Comparison of ENCODE assay signal across 8 cellular contexts in the genomic region with DNA sequence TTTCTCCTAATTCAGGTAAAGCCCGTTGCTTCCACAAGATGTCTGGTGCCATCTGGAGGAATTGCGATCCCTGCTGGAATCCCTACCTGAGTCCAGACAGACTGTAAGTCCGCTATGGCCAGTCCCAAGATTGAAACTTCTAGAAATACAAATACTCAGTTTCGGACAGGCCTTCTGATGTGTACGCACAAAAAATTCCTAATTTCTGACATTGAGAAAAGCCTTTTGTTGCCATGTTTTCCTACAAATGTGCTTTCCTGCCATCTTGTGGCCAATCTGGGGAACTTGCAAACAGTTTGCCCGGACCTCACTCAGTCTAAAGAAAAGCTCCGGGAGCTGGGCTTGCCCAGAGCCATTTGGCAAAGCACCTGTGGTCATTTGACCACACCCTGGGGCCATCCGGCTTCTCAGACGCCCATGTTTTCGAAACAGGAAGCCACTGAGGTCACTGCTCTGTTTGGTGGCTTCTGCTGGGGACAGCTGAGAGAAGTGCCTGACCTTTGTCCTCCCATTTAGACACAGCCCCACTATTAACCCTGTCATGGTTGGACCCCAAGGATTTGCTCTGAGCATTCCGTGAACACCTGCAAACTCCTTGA.
DNase-seq lines count a peak whose midpoint lies in the region; ATAC-seq, FAIRE-seq and TF ChIP-seq lines count a peak whose summit lies in the region.

No MANE protein-coding gene starts in this region.

- H3K9ac ChIP-seq in colonic mucosa (ENCODE audit: low read depth in 2 of 2, low read length in 2 of 2) = peak overlapping the region in 1 of 2 donors; percentile 38

- POLR2A ChIA-PET in A549 (lab: Yijun Ruan, JAX) = no interaction called here

- TF ChIP-seq RAD21 in A549 (conservative IDR thresholded peaks at IDR 0.05 in 1 of 2, IDR thresholded peaks at IDR 0.05 in 1 of 2) = peak; percentile 75 to 85

- H3K4me2 ChIP-seq in A549 = peak overlapping the region; percentile 55

- CTCF ChIA-PET in A549 (lab: Yijun Ruan, JAX) = interaction anchor here (0.7 to 2.8 kb wide), 27 partner anchors 9 to 639 kb away, joined by 3 to 32 read pairs (median 4); no protein-coding TSS in a partner anchor

- no peak for TF ChIP-seq POLR2A in A549 (IDR thresholded peaks at IDR 0.05; ENCODE audit: low read length)

- no peak for FAIRE-seq in A549 (lab: Jason Lieb, UNC)

- H3K4me3 ChIP-seq in A549 (no peak overlapping the region), colonic mucosa (no peak overlapping the region)

- no peak for TF ChIP-seq EP300 in A549 (IDR thresholded peaks at IDR 0.05)

- TF ChIP-seq CTCF in A549 (IDR thresholded peaks at IDR 0.05) (peak; percentile 91), colonic mucosa (IDR thresholded peaks at IDR 0.05) (peak; percentile 87)

- H3K27ac ChIP-seq in A549 (peak overlapping the region; percentile 37 to 75; a peak in 4 of 6 replicates), colonic mucosa (no peak overlapping the region)

- DNase-seq in A549 (ENCODE audit: low read depth in 1 of 2, low spot score in 1 of 2) (peak; percentile 70 to 75), NCI-H2171 (lab: John Stamatoyannopoulos, UW) (peak; percentile 21), colonic mucosa (peak; percentile 72), kidney tubule cell (ENCODE audit: low spot score) (peak; percentile 81)
- DNase-seq in stimulated activated CD4-positive, alpha-beta T cell treated with anti-CD3 and anti-CD28 coated beads, Interleukin-2, amount 100 ng/mL, for 48 hours = peak; percentile 45 to 49

- no peaks in the 10 kb centered on the region for H3K9me3 ChIP-seq in A549
- H3K9me3 ChIP-seq in colonic mucosa = no peaks in the 10 kb centered on the region

- intact Hi-C loops in colonic mucosa (cut with DNase I) = loop anchor here (5.0 to 10.0 kb wide), 3 partner anchors 172 to 816 kb away; no protein-coding TSS in a partner anchor

- H3K27me3 ChIP-seq in colonic mucosa = no peaks in the 10 kb centered on the region

- peaks cover 4% of the 10 kb centered on the region; the same call in 2 of the 3 replicates for H3K4me1 ChIP-seq in A549
- H3K4me1 ChIP-seq in colonic mucosa = no peaks in the 10 kb centered on the region

- peak; percentile 89 to 93 for ATAC-seq in A549
- ATAC-seq in GM18502 (IDR thresholded peaks at IDR 0.05; ENCODE audit: poor library complexity, unreplicated experiment) = peak; percentile 82
- peak; percentile 82 for ATAC-seq in HG03064 (IDR thresholded peaks at IDR 0.05; ENCODE audit: low read depth, unreplicated experiment)
- peak; percentile 48 to 55 for ATAC-seq in activated CD4-positive, CD25-positive, alpha-beta regulatory T cell treated with anti-CD3 and anti-CD28 coated beads, Interleukin-2, amount 50 U/mL, for 24 hours

- no peaks in the 10 kb centered on the region for H3K36me3 ChIP-seq in colonic mucosa

- WGBS in A549 (ENCODE audit: missing lambda C conversion rate) = 14% methylated on average over 10 of the region's 11 CpGs

TF ChIP-seq in A549, 52 proteins besides CTCF, POLR2A, EP300 and RAD21:
- TF ChIP-seq SMC3 (IDR thresholded peaks at IDR 0.05) (peak; percentile 83), HOXA7 (CRISPR knock-in tag; IDR thresholded peaks at IDR 0.05) (no peak)
TF ChIP-seq in A549: peak in this region for 1.

Comparison
In these comparisons a context has a peak if more than half of its experiments do, and no peak if none do; other contexts are left out.
1. DNase-seq: peak in every context shown above with its lines; median percentile 81 in kidney tubule cell; 72 in A549; 72 in colonic mucosa; 47 in stimulated activated CD4-positive, alpha-beta T cell treated with anti-CD3 and anti-CD28 coated beads, Interleukin-2, amount 100 ng/mL, for 48 hours; 21 in NCI-H2171.